Comparison of ENCODE assay signal across 19 cellular contexts in genomic region chrX:105323951-105324350, GRCh38.
DNase-seq lines count a peak whose midpoint lies in the region; ATAC-seq, FAIRE-seq and TF ChIP-seq lines count a peak whose summit lies in the region.
"Had no signal": no experiment of that assay in that cellular context is flagged by ENCODE, and none has a peak within 500 bp of the region (broad histone marks: within the 10 kb centered on the region; RNA-seq: fewer than 3 reads in every experiment).

No MANE protein-coding gene starts in this region.

- peak; percentile 1 for DNase-seq in Caki2 (ENCODE audit: low read depth)
- DNase-seq in IMR-90: peak; percentile 40
- peak; percentile 46 for DNase-seq in astrocyte (ENCODE audit: low read depth)
- DNase-seq in iPS-NIHi11 (ENCODE audit: low spot score): peak; percentile 5
- DNase-seq in activated CD4-positive, alpha-beta T cell treated with anti-CD3 and anti-CD28 coated beads, Interleukin-2, amount 50 U/mL, for 1 hour: no peak
- DNase-seq in NCI-H1417 treated with DMSO at 0.1 percent for 48 hours (lab: John Stamatoyannopoulos, UW): no peak
- no peak for DNase-seq in C1 segment of cervical spinal cord (lab: John Stamatoyannopoulos, UW)
- DNase-seq: activated CD4-positive, alpha-beta T cell treated with anti-CD3 and anti-CD28 coated beads for 36 hours; activated naive CD8-positive, alpha-beta T cell treated with anti-CD3 and anti-CD28 coated beads, Interleukin-2, amount 50 U/mL, for 24 hours; activated T-cell treated with anti-CD3 and anti-CD28 coated beads for 4 hours; H9; immature natural killer cell; NCI-H2227 treated with DMSO at 0.1 percent for 48 hours; stimulated activated CD4-positive, alpha-beta T cell treated with anti-CD3 and anti-CD28 coated beads, Interleukin-15, amount 100 ng/mL, for 24 hours had no signal

- no peak for TF ChIP-seq RAD21 in IMR-90 (IDR thresholded peaks at IDR 0.05; ENCODE audit: low read length)

- no peak overlapping the region for H3K14ac ChIP-seq in IMR-90 (replicated peaks; ENCODE audit: low read depth, low read length)

- TF ChIP-seq CTCF in IMR-90 (conservative IDR thresholded peaks at IDR 0.05; ENCODE audit: low read depth, low read length) (no peak), astrocyte (IDR thresholded peaks at IDR 0.05; ENCODE audit: insufficient read depth, low read depth, low read length) (no peak)

- H3K27ac ChIP-seq in IMR-90 (ENCODE audit: insufficient read depth, low read length) (no peak overlapping the region), astrocyte (ENCODE audit: low read depth, low read length) (no peak overlapping the region)
- H3K27ac ChIP-seq: parathyroid adenoma, thoracic aorta had no signal

- no peak overlapping the region for H3K18ac ChIP-seq in IMR-90 (ENCODE audit: low read depth, low read length)

- no peak overlapping the region for H2BK15ac ChIP-seq in IMR-90 (ENCODE audit: low read depth, low read length)

- H2AK5ac ChIP-seq in IMR-90 (ENCODE audit: low read depth, low read length): no peak overlapping the region

- H2AFZ ChIP-seq in IMR-90 (replicated peaks; ENCODE audit: low read length, poor library complexity): no peak overlapping the region
- no peak overlapping the region for H2AFZ ChIP-seq in astrocyte (ENCODE audit: low read depth, low read length)
- H2AFZ ChIP-seq: parathyroid adenoma had no signal

- CTCF ChIA-PET in IMR-90 (lab: Yijun Ruan, JAX): no interaction called here

- H3K56ac ChIP-seq in IMR-90 (ENCODE audit: extremely low read depth, insufficient read depth, low read length): no peak overlapping the region

- WGBS in IMR-90 (ENCODE audit: extremely low coverage in 2 of 2, insufficient read length in 1 of 2), 2 experiments: no CpG with 5 or more reads among the region's 1 CpG

- H3K4me1 Mint-ChIP-seq in astrocyte (ENCODE audit: low read depth, unreplicated experiment): peaks cover 4% of the 10 kb centered on the region
- H3K4me1 Mint-ChIP-seq: activated CD4-positive, alpha-beta T cell treated with anti-CD3 and anti-CD28 coated beads for 36 hours; activated naive CD8-positive, alpha-beta T cell treated with anti-CD3 and anti-CD28 coated beads, Interleukin-2, amount 50 U/mL, for 24 hours; immature natural killer cell had no signal

- no peak overlapping the region for H2AK9ac ChIP-seq in IMR-90 (replicated peaks; ENCODE audit: low read depth, low read length, poor library complexity)

- H3K4me3 Mint-ChIP-seq in astrocyte (ENCODE audit: unreplicated experiment): no peak overlapping the region
- H3K4me3 Mint-ChIP-seq: activated CD4-positive, alpha-beta T cell treated with anti-CD3 and anti-CD28 coated beads for 36 hours; activated naive CD8-positive, alpha-beta T cell treated with anti-CD3 and anti-CD28 coated beads, Interleukin-2, amount 50 U/mL, for 24 hours; dendritic cell treated with granulocyte-macrophage colony-stimulating factor and Interleukin-4, amounts not matched to agents 40 ng/mL and 50 ng/mL, for 4 days; H9; immature natural killer cell; T-helper 2 cell treated with Interferon-gamma antibody and Interleukin-4, amounts not matched to agents 5 μg/mL and 100 μg/mL, for 36 hours had no signal

- H4K20me1 ChIP-seq in IMR-90 (ENCODE audit: insufficient read depth, low read length) (no peaks in the 10 kb centered on the region), astrocyte (ENCODE audit: insufficient read depth, low read length) (no peaks in the 10 kb centered on the region)

- no peaks in the 10 kb centered on the region for H3K27me3 Mint-ChIP-seq in astrocyte (ENCODE audit: low read depth, unreplicated experiment)
- H3K27me3 Mint-ChIP-seq: activated CD4-positive, alpha-beta T cell treated with anti-CD3 and anti-CD28 coated beads for 36 hours; activated naive CD8-positive, alpha-beta T cell treated with anti-CD3 and anti-CD28 coated beads, Interleukin-2, amount 50 U/mL, for 24 hours; dendritic cell treated with granulocyte-macrophage colony-stimulating factor and Interleukin-4, amounts not matched to agents 40 ng/mL and 50 ng/mL, for 4 days had no signal

- intact Hi-C loops in IMR-90 (cut with micrococcal nuclease): no loop called here

- H4K91ac ChIP-seq in IMR-90 (ENCODE audit: insufficient read depth, low read depth, low read length): no peak overlapping the region

- H4K8ac ChIP-seq in IMR-90 (ENCODE audit: low read depth in 2 of 2, low read length in 2 of 2): no peak overlapping the region

- FAIRE-seq in astrocyte (lab: Jason Lieb, UNC): no peak

- TF ChIP-seq POLR2A in IMR-90 (IDR thresholded peaks at IDR 0.05; ENCODE audit: low read depth, low read length): no peak

- H3K9me1 ChIP-seq in IMR-90 (ENCODE audit: insufficient read depth, low read length): no peaks in the 10 kb centered on the region

- no peak overlapping the region for H2BK20ac ChIP-seq in IMR-90 (ENCODE audit: low read depth, low read length)

- H2BK5ac ChIP-seq in IMR-90 (ENCODE audit: low read depth, low read length, poor library complexity, severe bottlenecking): no peak overlapping the region

- no peaks in the 10 kb centered on the region for H3K36me3 Mint-ChIP-seq in astrocyte (ENCODE audit: low read depth, unreplicated experiment)
- H3K36me3 Mint-ChIP-seq: immature natural killer cell had no signal

- peaks cover 2% of the 10 kb centered on the region; the same call in 1 of the 2 replicates for H3K27me3 ChIP-seq in IMR-90 (ENCODE audit: control insufficient read depth, insufficient read depth, low read length)
- H3K27me3 ChIP-seq in astrocyte (ENCODE audit: insufficient read depth, low read length): no peaks in the 10 kb centered on the region

- H3K4me3 ChIP-seq in IMR-90 (ENCODE audit: insufficient read depth, low read depth, low read length) (no peak overlapping the region), astrocyte (ENCODE audit: insufficient read depth, low read depth, low read length) (no peak overlapping the region)
- H3K4me3 ChIP-seq: thoracic aorta had no signal

- POLR2A ChIA-PET in IMR-90 (lab: Charles Lee; ENCODE audit: unreplicated experiment): no interaction called here

- H3K23ac ChIP-seq in IMR-90 (ENCODE audit: low read depth, low read length): no peak overlapping the region

- H4K5ac ChIP-seq in IMR-90 (ENCODE audit: low read depth, low read length): no peak overlapping the region

- BruUV-seq in IMR-90 (replicated peaks; lab: Mats Ljungman, UMichigan): no TSS peak

- in situ Hi-C loops in Caki2 (cut with HindIII; ENCODE audit: low pct_unique_long_range_greater_than_20kb, low sequenced_read_pairs): no loop called here
- in situ Hi-C loops in IMR-90 (cut with MboI; ENCODE audit: low sequenced_read_pairs): no loop called here

- no peak overlapping the region for H2BK120ac ChIP-seq in IMR-90 (ENCODE audit: low read depth, low read length)

- no peaks in the 10 kb centered on the region for H3K79me2 ChIP-seq in astrocyte (ENCODE audit: insufficient read depth, low read length)
- H3K79me2 ChIP-seq: parathyroid adenoma had no signal

- no peak overlapping the region for H3K9ac ChIP-seq in IMR-90 (ENCODE audit: low read depth, low read length)
- no peak overlapping the region for H3K9ac ChIP-seq in astrocyte (ENCODE audit: low read length)
- H3K9ac ChIP-seq: parathyroid adenoma had no signal

- H3K27ac Mint-ChIP-seq in astrocyte (ENCODE audit: unreplicated experiment): no peak overlapping the region
- H3K27ac Mint-ChIP-seq: activated CD4-positive, alpha-beta T cell treated with anti-CD3 and anti-CD28 coated beads for 36 hours; activated naive CD8-positive, alpha-beta T cell treated with anti-CD3 and anti-CD28 coated beads, Interleukin-2, amount 50 U/mL, for 24 hours; dendritic cell treated with granulocyte-macrophage colony-stimulating factor and Interleukin-4, amounts not matched to agents 40 ng/mL and 50 ng/mL, for 4 days; H9; immature natural killer cell; T-helper 2 cell treated with Interferon-gamma antibody and Interleukin-4, amounts not matched to agents 5 μg/mL and 100 μg/mL, for 36 hours had no signal

- H3K36me3 ChIP-seq in IMR-90 (ENCODE audit: control insufficient read depth, insufficient read depth, low read length): no peaks in the 10 kb centered on the region
- H3K36me3 ChIP-seq in astrocyte (ENCODE audit: insufficient read depth, low read length): no peaks in the 10 kb centered on the region
- H3K36me3 ChIP-seq: thoracic aorta had no signal

- no peaks in the 10 kb centered on the region for H3K9me3 ChIP-seq in IMR-90 (ENCODE audit: control insufficient read depth, insufficient read depth, low read length)
- H3K9me3 ChIP-seq in astrocyte (ENCODE audit: insufficient read depth, low read depth, low read length): no peaks in the 10 kb centered on the region
- H3K9me3 ChIP-seq: thoracic aorta had no signal

- no peak overlapping the region for H3K4me2 ChIP-seq in IMR-90 (ENCODE audit: low read depth, low read length)
- peak overlapping the region; percentile 5 for H3K4me2 ChIP-seq in astrocyte (ENCODE audit: low read length)

- dilution Hi-C loops in IMR-90 (cut with HindIII; ENCODE audit: low sequenced_read_pairs, unreplicated experiment): no loop called here

- H3K79me1 ChIP-seq in IMR-90 (ENCODE audit: low read depth in 1 of 2, low read length in 2 of 2): no peaks in the 10 kb centered on the region

- no peaks in the 10 kb centered on the region for H3K9me3 Mint-ChIP-seq in astrocyte (ENCODE audit: unreplicated experiment)
- H3K9me3 Mint-ChIP-seq: activated naive CD8-positive, alpha-beta T cell treated with anti-CD3 and anti-CD28 coated beads, Interleukin-2, amount 50 U/mL, for 24 hours; dendritic cell treated with granulocyte-macrophage colony-stimulating factor and Interleukin-4, amounts not matched to agents 40 ng/mL and 50 ng/mL, for 4 days; T-helper 2 cell treated with Interferon-gamma antibody and Interleukin-4, amounts not matched to agents 5 μg/mL and 100 μg/mL, for 36 hours had no signal

- no peak for ATAC-seq in IMR-90 (ENCODE audit: low read depth)
- no peak for ATAC-seq in HG02571 (IDR thresholded peaks at IDR 0.05; ENCODE audit: unreplicated experiment)
- ATAC-seq: activated CD4-positive, alpha-beta T cell treated with anti-CD3 and anti-CD28 coated beads for 36 hours; activated naive CD8-positive, alpha-beta T cell treated with anti-CD3 and anti-CD28 coated beads, Interleukin-2, amount 50 U/mL, for 24 hours had no signal

- H3K4me1 ChIP-seq in IMR-90 (ENCODE audit: control insufficient read depth, insufficient read depth, low read length): no peaks in the 10 kb centered on the region
- H3K4me1 ChIP-seq in astrocyte (ENCODE audit: insufficient read depth, low read length): no peaks in the 10 kb centered on the region
- H3K4me1 ChIP-seq: parathyroid adenoma had no signal

- no peak overlapping the region for H3K4ac ChIP-seq in IMR-90 (ENCODE audit: low read depth, low read length)

TF ChIP-seq in IMR-90, 13 proteins besides CTCF, POLR2A, EP300 and RAD21 (continues in another document):
- TF ChIP-seq FOS (IDR thresholded peaks at IDR 0.05; ENCODE audit: low read depth, low read length): no peak

Comparison
In these comparisons a context has a peak if more than half of its experiments do, and no peak if none do; other contexts are left out.
1. DNase-seq: peak in Caki2 (single experiment), IMR-90 (single experiment), astrocyte (single experiment) and iPS-NIHi11 (single experiment); none in activated CD4-positive, alpha-beta T cell treated with anti-CD3 and anti-CD28 coated beads, Interleukin-2, amount 50 U/mL, for 1 hour (single experiment), NCI-H1417 treated with DMSO at 0.1 percent for 48 hours (single experiment) and C1 segment of cervical spinal cord (0 of 14).